Comparison of ENCODE assay signal across 27 cellular contexts in the genomic region with DNA sequence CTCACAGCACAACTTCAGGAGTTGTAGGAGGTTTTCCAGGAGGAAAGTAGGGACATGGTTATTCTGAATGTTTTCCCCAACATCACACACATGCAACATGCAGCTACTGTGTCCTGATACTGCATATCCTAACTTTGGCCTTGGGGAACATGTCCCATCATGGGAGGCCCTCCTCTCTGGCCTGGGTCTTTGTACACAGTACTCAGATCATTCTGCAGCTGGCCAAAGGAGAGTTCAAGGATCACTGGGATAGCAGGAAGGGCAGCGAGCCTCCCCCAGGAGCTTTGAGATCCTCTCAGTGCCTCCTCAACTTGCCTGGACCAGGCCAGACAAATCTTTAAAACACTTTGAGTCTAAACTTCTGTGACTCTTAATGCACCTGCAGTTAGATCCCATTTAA. TPM values are rescaled to one million over a fixed set of nuclear protein-coding genes. Genes with fewer than 3 reads are reported as not detected.
DNase-seq lines count a peak whose midpoint lies in the region; ATAC-seq and TF ChIP-seq lines count a peak whose summit lies in the region.
"Had no signal": no experiment of that assay in that cellular context is flagged by ENCODE, and none has a peak within 500 bp of the region (broad histone marks: within the 10 kb centered on the region; RNA-seq: fewer than 3 reads in every experiment).

No MANE protein-coding gene starts in this region.

- peak overlapping the region; percentile 23 for H3K27ac Mint-ChIP-seq in activated CD8-positive, alpha-beta T cell treated with anti-CD3 and anti-CD28 coated beads for 36 hours
- no peak overlapping the region for H3K27ac Mint-ChIP-seq in activated CD8-positive, alpha-beta T cell treated with anti-CD3 and anti-CD28 coated beads, Interleukin-2, amount 10 ng/mL, durations not matched to agents 7 days and 5 days
- peak overlapping the region; percentile 10 for H3K27ac Mint-ChIP-seq in activated naive CD8-positive, alpha-beta T cell
- peak overlapping the region; percentile 24 for H3K27ac Mint-ChIP-seq in neural crest cell (ENCODE audit: unreplicated experiment)

- peaks cover 40% of the 10 kb centered on the region for H3K79me2 ChIP-seq in fibroblast of lung (ENCODE audit: control insufficient read depth, insufficient read depth, low read length)

- H3K4me1 Mint-ChIP-seq in activated CD8-positive, alpha-beta T cell treated with anti-CD3 and anti-CD28 coated beads for 36 hours (ENCODE audit: low read depth), result peaks cover 78% of the 10 kb centered on the region
- H3K4me1 Mint-ChIP-seq in activated CD8-positive, alpha-beta T cell treated with anti-CD3 and anti-CD28 coated beads, Interleukin-2, amount 10 ng/mL, durations not matched to agents 7 days and 5 days (ENCODE audit: low read depth), result peaks cover 68% of the 10 kb centered on the region
- H3K4me1 Mint-ChIP-seq in activated naive CD8-positive, alpha-beta T cell (ENCODE audit: low read depth), result peaks cover 77% of the 10 kb centered on the region
- H3K4me1 Mint-ChIP-seq in neural crest cell, result peaks cover 29% of the 10 kb centered on the region

- CTCF ChIA-PET in activated CD8-positive, alpha-beta T cell treated with anti-CD3 and anti-CD28 coated beads for 36 hours (lab: Charles Lee), result interaction anchor here (1.1 to 1.8 kb wide), 4 partner anchors 9 to 33 kb away, joined by 3 to 6 read pairs (median 4); a partner anchor contains a TSS
- CTCF ChIA-PET in activated CD8-positive, alpha-beta T cell treated with anti-CD3 and anti-CD28 coated beads, Interleukin-2, amount 10 ng/mL, durations not matched to agents 7 days and 5 days (lab: Charles Lee), result interaction anchor here (1.2 to 5.4 kb wide), 4 partner anchors 8 to 17 kb away, joined by 3 to 29 read pairs (median 5); a partner anchor contains a TSS

- H3K27me3 Mint-ChIP-seq in activated CD8-positive, alpha-beta T cell treated with anti-CD3 and anti-CD28 coated beads for 36 hours, result no peaks in the 10 kb centered on the region
- no peaks in the 10 kb centered on the region for H3K27me3 Mint-ChIP-seq in activated CD8-positive, alpha-beta T cell treated with anti-CD3 and anti-CD28 coated beads, Interleukin-2, amount 10 ng/mL, durations not matched to agents 7 days and 5 days (ENCODE audit: low read depth)
- no peaks in the 10 kb centered on the region for H3K27me3 Mint-ChIP-seq in activated naive CD8-positive, alpha-beta T cell
- no peaks in the 10 kb centered on the region for H3K27me3 Mint-ChIP-seq in neural crest cell (ENCODE audit: low read depth)

- peaks cover 9% of the 10 kb centered on the region for H3K36me3 Mint-ChIP-seq in activated CD8-positive, alpha-beta T cell treated with anti-CD3 and anti-CD28 coated beads for 36 hours (ENCODE audit: low read depth)
- peaks cover 62% of the 10 kb centered on the region for H3K36me3 Mint-ChIP-seq in activated CD8-positive, alpha-beta T cell treated with anti-CD3 and anti-CD28 coated beads, Interleukin-2, amount 10 ng/mL, durations not matched to agents 7 days and 5 days (ENCODE audit: low read depth)
- peaks cover 4% of the 10 kb centered on the region for H3K36me3 Mint-ChIP-seq in activated naive CD8-positive, alpha-beta T cell
- H3K36me3 Mint-ChIP-seq in neural crest cell (ENCODE audit: low read depth), result no peaks in the 10 kb centered on the region

- peaks cover 44% of the 10 kb centered on the region for H3K4me1 ChIP-seq in fibroblast of lung (ENCODE audit: control insufficient read depth, extremely low read depth, insufficient read depth, low read length)
- H3K4me1 ChIP-seq: BE2C had no signal

- POLR2A ChIA-PET in activated CD8-positive, alpha-beta T cell treated with anti-CD3 and anti-CD28 coated beads for 36 hours (lab: Charles Lee), result interaction anchor here (0.8 to 4.0 kb wide), 3 partner anchors 9 to 15 kb away, joined by 3 to 16 read pairs (median 6); a partner anchor contains a TSS
- POLR2A ChIA-PET in activated CD8-positive, alpha-beta T cell treated with anti-CD3 and anti-CD28 coated beads, Interleukin-2, amount 10 ng/mL, durations not matched to agents 7 days and 5 days (lab: Charles Lee), result interaction anchor here (1.5 to 1.6 kb wide), 2 partner anchors 9 to 13 kb away, joined by 4 to 8 read pairs; a partner anchor contains a TSS

- H3K4me3 Mint-ChIP-seq in activated CD8-positive, alpha-beta T cell treated with anti-CD3 and anti-CD28 coated beads for 36 hours, result no peak overlapping the region
- H3K4me3 Mint-ChIP-seq in activated CD8-positive, alpha-beta T cell treated with anti-CD3 and anti-CD28 coated beads, Interleukin-2, amount 10 ng/mL, durations not matched to agents 7 days and 5 days, result no peak overlapping the region
- H3K4me3 Mint-ChIP-seq in activated naive CD8-positive, alpha-beta T cell, result no peak overlapping the region
- no peak overlapping the region for H3K4me3 Mint-ChIP-seq in neural crest cell

- intact Hi-C loops in activated CD8-positive, alpha-beta T cell treated with anti-CD3 and anti-CD28 coated beads for 36 hours (cut with micrococcal nuclease), result no loop called here

- H3K27ac ChIP-seq in fibroblast of lung (ENCODE audit: insufficient read depth, low read length), result peak overlapping the region; percentile 15

- no peak overlapping the region for H3K9ac ChIP-seq in fibroblast of lung (ENCODE audit: insufficient read depth, low read length)

- no peaks in the 10 kb centered on the region for H3K9me3 ChIP-seq in fibroblast of lung (ENCODE audit: control insufficient read depth, insufficient read depth, low read depth, low read length)
- H3K9me3 ChIP-seq: BE2C had no signal

- DNase-seq in activated CD8-positive, alpha-beta T cell treated with anti-CD3 and anti-CD28 coated beads for 36 hours, result no peak
- DNase-seq in activated CD8-positive, alpha-beta T cell treated with anti-CD3 and anti-CD28 coated beads, Interleukin-2, amount 10 ng/mL, durations not matched to agents 7 days and 5 days, result no peak
- DNase-seq in fibroblast of lung (ENCODE audit: low read depth in 2 of 2) (no peak), neural crest cell (ENCODE audit: low read depth, low spot score) (no peak), NAMALWA (ENCODE audit: low spot score) (no peak), iPS-NIHi11 (ENCODE audit: low spot score) (no peak)
- DNase-seq: 8988T, ACHN, BE2C, DMS153, DND-41, H7, KG1, MM.1S, NCI-H1048, NCI-H1417, NCI-H1694 treated with DMSO at 0.1 percent for 48 hours, NCI-H2081 treated with DMSO at 0.1 percent for 48 hours, NCI-H2171, NCI-H226, NCI-H510A, NCI-H69, Right ventricle myocardium superior, RPMI8226 had no signal

- no peaks in the 10 kb centered on the region for H3K27me3 ChIP-seq in fibroblast of lung (ENCODE audit: control insufficient read depth, insufficient read depth, low read length)

- ATAC-seq in activated CD8-positive, alpha-beta T cell treated with anti-CD3 and anti-CD28 coated beads for 36 hours, result no peak
- ATAC-seq in activated CD8-positive, alpha-beta T cell treated with anti-CD3 and anti-CD28 coated beads, Interleukin-2, amount 10 ng/mL, durations not matched to agents 7 days and 5 days, result no peak
- no peak for ATAC-seq in GM19467 (IDR thresholded peaks at IDR 0.05; ENCODE audit: unreplicated experiment)

- no peak for TF ChIP-seq CTCF in activated CD8-positive, alpha-beta T cell treated with anti-CD3 and anti-CD28 coated beads for 36 hours (IDR thresholded peaks at IDR 0.05)
- TF ChIP-seq CTCF in fibroblast of lung (conservative IDR thresholded peaks at IDR 0.05 in 1 of 2, IDR thresholded peaks at IDR 0.05 in 1 of 2; ENCODE audit: low read depth in 1 of 2, low read length in 2 of 2) (no peak), neural crest cell (conservative IDR thresholded peaks at IDR 0.05) (no peak)

- H4K20me1 ChIP-seq in fibroblast of lung (ENCODE audit: control insufficient read depth, extremely low read depth, insufficient read depth, low read length), result no peaks in the 10 kb centered on the region

- no peak overlapping the region for H3K4me3 ChIP-seq in fibroblast of lung (replicated peaks in 1 of 4; ENCODE audit: control extremely low read depth in 1 of 4, insufficient read depth in 1 of 4, low read depth in 3 of 4, low read length in 4 of 4)

- no peak overlapping the region for H3K4me2 ChIP-seq in fibroblast of lung (ENCODE audit: extremely low read depth, insufficient read depth, low read length)

- no peaks in the 10 kb centered on the region for H3K9me3 Mint-ChIP-seq in activated CD8-positive, alpha-beta T cell treated with anti-CD3 and anti-CD28 coated beads for 36 hours
- no peaks in the 10 kb centered on the region for H3K9me3 Mint-ChIP-seq in activated CD8-positive, alpha-beta T cell treated with anti-CD3 and anti-CD28 coated beads, Interleukin-2, amount 10 ng/mL, durations not matched to agents 7 days and 5 days (ENCODE audit: insufficient read depth)
- no peaks in the 10 kb centered on the region for H3K9me3 Mint-ChIP-seq in activated naive CD8-positive, alpha-beta T cell (ENCODE audit: low read depth)
- no peaks in the 10 kb centered on the region for H3K9me3 Mint-ChIP-seq in neural crest cell

- H2AFZ ChIP-seq in fibroblast of lung (ENCODE audit: low read length), result no peak overlapping the region

- H3K36me3 ChIP-seq in fibroblast of lung (ENCODE audit: control insufficient read depth, insufficient read depth, low read length), result peaks cover 2% of the 10 kb centered on the region
- H3K36me3 ChIP-seq: BE2C had no signal

RNA-seq across cellular contexts. Expression of a gene that starts 12.9 kb away (rescaled TPM):
- total RNA-seq in activated CD8-positive, alpha-beta T cell treated with anti-CD3 and anti-CD28 coated beads for 36 hours, result 1 to 10 TPM; 3.5 to 3.7 TPM
- 10 to 100 TPM; 17.8 to 18.8 TPM for total RNA-seq in activated CD8-positive, alpha-beta T cell treated with anti-CD3 and anti-CD28 coated beads, Interleukin-2, amount 10 ng/mL, durations not matched to agents 7 days and 5 days
- 14.9 and 17.7 TPM in 2 replicates for total RNA-seq in fibroblast of lung
- polyA plus RNA-seq in fibroblast of lung, result 63.7 and 65.8 TPM in 2 replicates
- 39.0 and 48.2 TPM in 2 replicates for polyA plus RNA-seq in fibroblast of lung (2012)
- 84.7 and 110 TPM in 2 replicates for polyA minus RNA-seq in fibroblast of lung (ENCODE audit: low replicate concordance)
- 0.14 and 0.16 TPM in 2 replicates for total RNA-seq in neural crest cell
- total RNA-seq: H7, SK-MEL-5 had no signal

RNA-seq across cellular contexts. Expression of a gene that starts 32.5 kb away (rescaled TPM):
- total RNA-seq in activated CD8-positive, alpha-beta T cell treated with anti-CD3 and anti-CD28 coated beads for 36 hours, result 10 to 100 TPM; 63.4 to 66.2 TPM
- 10 to 100 TPM; 60.5 to 66.3 TPM for total RNA-seq in activated CD8-positive, alpha-beta T cell treated with anti-CD3 and anti-CD28 coated beads, Interleukin-2, amount 10 ng/mL, durations not matched to agents 7 days and 5 days
- total RNA-seq in fibroblast of lung (28.8 and 31.2 TPM in 2 replicates), neural crest cell (51.9 and 52.7 TPM in 2 replicates)
- polyA plus RNA-seq in fibroblast of lung, result 55.2 and 68.6 TPM in 2 replicates
- 34.5 and 46.9 TPM in 2 replicates for polyA plus RNA-seq in fibroblast of lung (2012)
- 133 and 137 TPM in 2 replicates for polyA minus RNA-seq in fibroblast of lung (ENCODE audit: low replicate concordance)

RNA-seq across cellular contexts. Expression of a gene that starts 32.9 kb away (rescaled TPM):
- 100 to 1,000 TPM in 1 of 2 experiments, 10 to 100 TPM in 1; 97.5 to 100 TPM for total RNA-seq in activated CD8-positive, alpha-beta T cell treated with anti-CD3 and anti-CD28 coated beads for 36 hours
- 10 to 100 TPM; 92.7 to 94.2 TPM for total RNA-seq in activated CD8-positive, alpha-beta T cell treated with anti-CD3 and anti-CD28 coated beads, Interleukin-2, amount 10 ng/mL, durations not matched to agents 7 days and 5 days
- 4.9 and 27.7 TPM in 2 replicates for total RNA-seq in fibroblast of lung
- polyA plus RNA-seq in fibroblast of lung, result 32.7 and 89.3 TPM in 2 replicates
- 20.4 and 60.3 TPM in 2 replicates for polyA plus RNA-seq in fibroblast of lung (2012)
- polyA minus RNA-seq in fibroblast of lung (ENCODE audit: low replicate concordance), result 5.4 and 24.1 TPM in 2 replicates
- total RNA-seq in neural crest cell, result 60.3 and 65.2 TPM in 2 replicates

RNA-seq across cellular contexts. Expression of a gene that starts 43.5 kb away (rescaled TPM):
- 10 to 100 TPM; 72.0 to 76.7 TPM for total RNA-seq in activated CD8-positive, alpha-beta T cell treated with anti-CD3 and anti-CD28 coated beads for 36 hours
- total RNA-seq in activated CD8-positive, alpha-beta T cell treated with anti-CD3 and anti-CD28 coated beads, Interleukin-2, amount 10 ng/mL, durations not matched to agents 7 days and 5 days, result 100 to 1,000 TPM; 118 to 125 TPM
- total RNA-seq in fibroblast of lung, result 86.3 and 100 TPM in 2 replicates
- polyA plus RNA-seq in fibroblast of lung, result 107 and 117 TPM in 2 replicates
- 118 and 145 TPM in 2 replicates for polyA plus RNA-seq in fibroblast of lung (2012)
- 50.0 and 80.3 TPM in 2 replicates for polyA minus RNA-seq in fibroblast of lung (ENCODE audit: low replicate concordance)
- total RNA-seq in neural crest cell, result 70.7 and 75.3 TPM in 2 replicates
